1 cellular context compared by ENCODE assay signal in genomic region chr5:34034497-34035327, GRCh38.
A peak's percentile ranks its signal among the peaks of the same experiment; 100 is the strongest.
TF ChIP-seq lines count a peak whose summit lies in the region.

No MANE protein-coding gene starts in this region.

TF ChIP-seq in HepG2, 621 proteins besides CTCF, POLR2A, EP300 and RAD21 (continues in another document):
- no peak for TF ChIP-seq ZNF331 (CRISPR knock-in tag; IDR thresholded peaks at IDR 0.05)
- no peak for TF ChIP-seq STAT6 (CRISPR knock-in tag; IDR thresholded peaks at IDR 0.05; ENCODE audit: borderline replicate concordance)
- 0 out of 2 replicates have a peak, but pooled peaks have one; percentile 43 for TF ChIP-seq CREM (IDR thresholded peaks at IDR 0.05)
- no peak for TF ChIP-seq CREM (CRISPR knock-in tag; IDR thresholded peaks at IDR 0.05)
- peak; percentile 37; the same call in 1 of the 2 replicates for TF ChIP-seq NCOA2 (CRISPR knock-in tag; IDR thresholded peaks at IDR 0.05)
- TF ChIP-seq ZNF580 (CRISPR knock-in tag; IDR thresholded peaks at IDR 0.05; ENCODE audit: borderline replicate concordance, low read depth), result no peak
- TF ChIP-seq KDM3A (CRISPR knock-in tag; IDR thresholded peaks at IDR 0.05; ENCODE audit: low read depth), result no peak
- TF ChIP-seq ATF7 (IDR thresholded peaks at IDR 0.05), result no peak
- TF ChIP-seq ATF7 (CRISPR knock-in tag; IDR thresholded peaks at IDR 0.05), result no peak
- peak; percentile 61; the same call in 1 of the 2 replicates for TF ChIP-seq SOX5 (CRISPR knock-in tag; IDR thresholded peaks at IDR 0.05; ENCODE audit: borderline replicate concordance)
- no peak for TF ChIP-seq ZNF546 (CRISPR knock-in tag; conservative IDR thresholded peaks at IDR 0.05)
- TF ChIP-seq ZMYM4 (CRISPR knock-in tag; IDR thresholded peaks at IDR 0.05), result peak; percentile 69; the same call in 1 of the 2 replicates
- no peak for TF ChIP-seq BCLAF1 (IDR thresholded peaks at IDR 0.05)
- peak; percentile 47; the same call in 1 of the 2 replicates for TF ChIP-seq ATF1 (CRISPR knock-in tag; IDR thresholded peaks at IDR 0.05)
- no peak for TF ChIP-seq CENPBD1 (CRISPR knock-in tag; IDR thresholded peaks at IDR 0.05; ENCODE audit: borderline replicate concordance, low read depth)
- TF ChIP-seq POGZ (CRISPR knock-in tag; IDR thresholded peaks at IDR 0.05), result peak; percentile 80
- TF ChIP-seq ISL2 (CRISPR knock-in tag; IDR thresholded peaks at IDR 0.05), result peak; percentile 60
- no peak for TF ChIP-seq SMC3 (IDR thresholded peaks at IDR 0.05; ENCODE audit: low read length)
- peak; percentile 60; the same call in 1 of the 2 replicates for TF ChIP-seq NCOR1 (IDR thresholded peaks at IDR 0.05; ENCODE audit: borderline replicate concordance, low read length)
- TF ChIP-seq ELF3 (CRISPR knock-in tag; IDR thresholded peaks at IDR 0.05), result peak; percentile 99
- 0 out of 2 replicates have a peak, but pooled peaks have one; percentile 55 for TF ChIP-seq ZNF264 (CRISPR knock-in tag; IDR thresholded peaks at IDR 0.05)
- no peak for TF ChIP-seq IRF1 (CRISPR knock-in tag; IDR thresholded peaks at IDR 0.05; ENCODE audit: low read depth)
- TF ChIP-seq GMEB2 (CRISPR knock-in tag; IDR thresholded peaks at IDR 0.05; ENCODE audit: low read depth), result no peak
- no peak for TF ChIP-seq ARID4A (CRISPR knock-in tag; IDR thresholded peaks at IDR 0.05; ENCODE audit: borderline replicate concordance)
- peak; percentile 33; the same call in 1 of the 2 replicates for TF ChIP-seq ZSCAN20 (CRISPR knock-in tag; IDR thresholded peaks at IDR 0.05; ENCODE audit: borderline replicate concordance)
- peak; percentile 19; the same call in 1 of the 2 replicates for TF ChIP-seq TBX2 (CRISPR knock-in tag; IDR thresholded peaks at IDR 0.05; ENCODE audit: borderline replicate concordance)
- peak; percentile 57 for TF ChIP-seq HNF4A (CRISPR knock-in tag; IDR thresholded peaks at IDR 0.05)
- no peak for TF ChIP-seq FOXP1 (IDR thresholded peaks at IDR 0.05)
- peak; percentile 78 for TF ChIP-seq FOXP1 (CRISPR knock-in tag; IDR thresholded peaks at IDR 0.05)
- TF ChIP-seq AHDC1 (CRISPR knock-in tag; IDR thresholded peaks at IDR 0.05; ENCODE audit: borderline replicate concordance), result peak; percentile 69; the same call in 1 of the 2 replicates
- peak; percentile 83 for TF ChIP-seq MIXL1 (CRISPR knock-in tag; IDR thresholded peaks at IDR 0.05)
- no peak for TF ChIP-seq ZNF34 (CRISPR knock-in tag; IDR thresholded peaks at IDR 0.05; ENCODE audit: borderline replicate concordance)
- 0 out of 2 replicates have a peak, but pooled peaks have one; percentile 20 for TF ChIP-seq MAX (IDR thresholded peaks at IDR 0.05)
- 0 out of 2 replicates have a peak, but pooled peaks have one; percentile 27 for TF ChIP-seq HDAC2 (CRISPR knock-in tag; IDR thresholded peaks at IDR 0.05)
- TF ChIP-seq SOX6 (IDR thresholded peaks at IDR 0.05), result no peak
- TF ChIP-seq SOX6 (CRISPR knock-in tag; IDR thresholded peaks at IDR 0.05), result peak; percentile 69
- TF ChIP-seq ZNF577 (CRISPR knock-in tag; IDR thresholded peaks at IDR 0.05; ENCODE audit: borderline replicate concordance, low read depth), result no peak
- peak; percentile 41; the same call in 1 of the 2 replicates for TF ChIP-seq IKZF5 (CRISPR knock-in tag; IDR thresholded peaks at IDR 0.05)
- TF ChIP-seq NFIC (IDR thresholded peaks at IDR 0.05; ENCODE audit: low read length), result peak; percentile 77; the same call in 1 of the 2 replicates
- TF ChIP-seq ZNF547 (CRISPR knock-in tag; IDR thresholded peaks at IDR 0.05), result 0 out of 2 replicates have a peak, but pooled peaks have one; percentile 25
- no peak for TF ChIP-seq FOXA1 (IDR thresholded peaks at IDR 0.05)
- no peak for TF ChIP-seq FOXA1 (CRISPR knock-in tag; IDR thresholded peaks at IDR 0.05)
- TF ChIP-seq SOX13 (IDR thresholded peaks at IDR 0.05), result no peak
- TF ChIP-seq SOX13 (CRISPR knock-in tag; conservative IDR thresholded peaks at IDR 0.05 in 1 of 2, IDR thresholded peaks at IDR 0.05 in 1 of 2), result peak in 1 of 2 experiments; percentile 71; a peak in 2 of 4 replicates
- TF ChIP-seq SAP130 (CRISPR knock-in tag; IDR thresholded peaks at IDR 0.05; ENCODE audit: low read depth), result peak; percentile 39
